In genomic region chr1:223846668-223847007, GRCh38 we compare ENCODE assay signal across 8 cellular contexts. TPM values are rescaled to one million over a fixed set of nuclear protein-coding genes. Genes with fewer than 3 reads are reported as not detected.
DNase-seq lines count a peak whose midpoint lies in the region; ATAC-seq lines count a peak whose summit lies in the region.

No MANE protein-coding gene starts in this region.

- H3K36me3 Mint-ChIP-seq in activated naive CD8-positive, alpha-beta T cell treated with anti-CD3 and anti-CD28 coated beads, Interleukin-2, amount 50 U/mL, for 24 hours (ENCODE audit: low read depth): no peaks in the 10 kb centered on the region

- peak overlapping the region; percentile 98 for H3K4me3 Mint-ChIP-seq in activated naive CD8-positive, alpha-beta T cell treated with anti-CD3 and anti-CD28 coated beads, Interleukin-2, amount 50 U/mL, for 24 hours

- H3K27ac ChIP-seq in iPS DF 6.9 (ENCODE audit: low read length): no peak overlapping the region

- WGBS in iPS DF 6.9 (ENCODE audit: insufficient coverage, insufficient read length): no CpG with 5 or more reads among the region's 5 CpGs

- peaks cover 4% of the 10 kb centered on the region for H3K9me3 Mint-ChIP-seq in activated naive CD8-positive, alpha-beta T cell treated with anti-CD3 and anti-CD28 coated beads, Interleukin-2, amount 50 U/mL, for 24 hours

- H3K9me3 ChIP-seq in iPS DF 6.9 (ENCODE audit: control insufficient read depth, insufficient read depth, low read length) (no peaks in the 10 kb centered on the region), skeletal muscle satellite cell (replicated peaks; ENCODE audit: low read length) (no peaks in the 10 kb centered on the region)

- H3K4me3 ChIP-seq in iPS DF 6.9 (ENCODE audit: low read length) (peak overlapping the region; percentile 58; the same call in 1 of the 2 replicates), skeletal muscle satellite cell (ENCODE audit: low read length) (peak overlapping the region; percentile 84)

- ATAC-seq in activated naive CD8-positive, alpha-beta T cell treated with anti-CD3 and anti-CD28 coated beads, Interleukin-2, amount 50 U/mL, for 24 hours: no peak
- ATAC-seq in GM19455 (IDR thresholded peaks at IDR 0.05; ENCODE audit: unreplicated experiment): no peak

- peak overlapping the region; percentile 97 for H3K27ac Mint-ChIP-seq in activated naive CD8-positive, alpha-beta T cell treated with anti-CD3 and anti-CD28 coated beads, Interleukin-2, amount 50 U/mL, for 24 hours

- H3K4me2 ChIP-seq in skeletal muscle satellite cell (ENCODE audit: low read length): peak overlapping the region; percentile 91

- no peaks in the 10 kb centered on the region for H3K36me3 ChIP-seq in iPS DF 6.9 (ENCODE audit: control insufficient read depth, insufficient read depth, low read length)
- H3K36me3 ChIP-seq in skeletal muscle satellite cell (ENCODE audit: insufficient read depth, low read length): no peaks in the 10 kb centered on the region

- H3K27me3 Mint-ChIP-seq in activated naive CD8-positive, alpha-beta T cell treated with anti-CD3 and anti-CD28 coated beads, Interleukin-2, amount 50 U/mL, for 24 hours: peaks cover 7% of the 10 kb centered on the region

- H3K9ac ChIP-seq in skeletal muscle satellite cell (ENCODE audit: low read depth, low read length): peak overlapping the region; percentile 99

- H3K4me1 ChIP-seq in iPS DF 6.9 (ENCODE audit: control insufficient read depth, insufficient read depth, low read length) (no peaks in the 10 kb centered on the region), skeletal muscle satellite cell (ENCODE audit: control insufficient read depth, insufficient read depth, low read length) (peaks cover 28% of the 10 kb centered on the region)

- H3K27me3 ChIP-seq in iPS DF 6.9 (ENCODE audit: control insufficient read depth, insufficient read depth, low read length) (no peaks in the 10 kb centered on the region), skeletal muscle satellite cell (ENCODE audit: control insufficient read depth, insufficient read depth, low read length) (no peaks in the 10 kb centered on the region)

- peaks cover 34% of the 10 kb centered on the region for H3K4me1 Mint-ChIP-seq in activated naive CD8-positive, alpha-beta T cell treated with anti-CD3 and anti-CD28 coated beads, Interleukin-2, amount 50 U/mL, for 24 hours

- DNase-seq in NCI-H1417 (lab: John Stamatoyannopoulos, UW) (peak in 2 of 3 experiments; percentile 68 to 83), NCI-H1417 treated with DMSO at 0.1 percent for 48 hours (lab: John Stamatoyannopoulos, UW) (no peak), M059J (ENCODE audit: low read depth) (peak; percentile 43), iPS DF 6.9 (ENCODE audit: low read depth, low spot score) (no peak), dedifferentiated amniotic fluid mesenchymal stem cell (ENCODE audit: extremely low spot score) (no peak)
- peak; percentile 23 for DNase-seq in activated naive CD8-positive, alpha-beta T cell treated with anti-CD3 and anti-CD28 coated beads, Interleukin-2, amount 50 U/mL, for 24 hours

RNA-seq across cellular contexts. Expression of gene TP53BP2, which starts 0.9 kb away (rescaled TPM):
- 40.6 and 73.3 TPM in 2 replicates for total RNA-seq in M059J (2014; rRNA removed; shearing (Covaris generic))
- total RNA-seq in skeletal muscle satellite cell (2012; rRNA removed): 19.4 and 21.0 TPM in 2 replicates

Comparison
In these comparisons a context has a peak if more than half of its experiments do, and no peak if none do; other contexts are left out.
1. DNase-seq: peak in NCI-H1417 (2 of 3), M059J (single experiment) and activated naive CD8-positive, alpha-beta T cell treated with anti-CD3 and anti-CD28 coated beads, Interleukin-2, amount 50 U/mL, for 24 hours (single experiment); none in NCI-H1417 treated with DMSO at 0.1 percent for 48 hours (single experiment), iPS DF 6.9 (single experiment) and dedifferentiated amniotic fluid mesenchymal stem cell (single experiment).